In genomic region chr1:43671626-43672330, GRCh38 we compare ENCODE assay signal across 15 cellular contexts. TPM values are rescaled to one million over a fixed set of nuclear protein-coding genes. Genes with fewer than 3 reads are reported as not detected.
DNase-seq lines count a peak whose midpoint lies in the region; ATAC-seq and TF ChIP-seq lines count a peak whose summit lies in the region.
"Had no signal": no experiment of that assay in that cellular context is flagged by ENCODE, and none has a peak within 500 bp of the region (broad histone marks: within the 10 kb centered on the region; RNA-seq: fewer than 3 reads in every experiment).

No MANE protein-coding gene starts in this region.

- CTCF ChIA-PET in activated CD8-positive, alpha-beta T cell treated with anti-CD3 and anti-CD28 coated beads for 36 hours (lab: Charles Lee), result interaction anchor here (1.8 kb wide), 1 partner anchor 263 kb away, joined by 4 read pairs; no protein-coding TSS in a partner anchor

- no peak for ATAC-seq in stimulated activated naive CD8-positive, alpha-beta T cell treated with anti-CD3 and anti-CD28 coated beads, Interleukin-15, amount 100 ng/mL, for 72 hours
- no peak for ATAC-seq in stimulated activated naive CD8-positive, alpha-beta T cell treated with anti-CD3 and anti-CD28 coated beads, Interleukin-15, Interleukin-2, amounts not matched to agents 100 U/mL and 50 U/mL, for 24 hours
- no peak for ATAC-seq in activated CD8-positive, alpha-beta T cell treated with anti-CD3 and anti-CD28 coated beads for 36 hours

- POLR2A ChIA-PET in activated CD8-positive, alpha-beta T cell treated with anti-CD3 and anti-CD28 coated beads for 36 hours (lab: Charles Lee), result interaction anchor here (0.6 kb wide), 1 partner anchor 149 kb away, joined by 3 read pairs; no protein-coding TSS in a partner anchor

- H3K4me1 ChIP-seq in BE2C, result no peaks in the 10 kb centered on the region
- H3K4me1 ChIP-seq: sigmoid colon, tibial artery had no signal

- peaks cover 52% of the 10 kb centered on the region for H3K36me3 Mint-ChIP-seq in activated CD8-positive, alpha-beta T cell treated with anti-CD3 and anti-CD28 coated beads for 36 hours (ENCODE audit: low read depth)

- no peaks in the 10 kb centered on the region for H3K9me3 ChIP-seq in BE2C
- H3K9me3 ChIP-seq: sigmoid colon, tibial artery had no signal

- DNase-seq in stimulated activated naive CD8-positive, alpha-beta T cell treated with anti-CD3 and anti-CD28 coated beads, Interleukin-15, amount 100 ng/mL, for 72 hours, result no peak
- DNase-seq in stimulated activated naive CD8-positive, alpha-beta T cell treated with anti-CD3 and anti-CD28 coated beads, Interleukin-15, Interleukin-2, amounts not matched to agents 100 U/mL and 50 U/mL, for 24 hours, result no peak
- DNase-seq in caudate nucleus (lab: John Stamatoyannopoulos, UW) (peak in 4 of 61 donors; percentile 9 to 18 (median 13)), hepatic stellate cell (ENCODE audit: low spot score) (peak; percentile 77), BE2C (no peak), NOMO-1 treated with dmso at 0.1 percent for 144 hours (lab: John Stamatoyannopoulos, UW; ENCODE audit: unreplicated experiment) (no peak), lower leg skin (ENCODE audit: low spot score in 2 of 2) (no peak)
- no peak for DNase-seq in activated CD8-positive, alpha-beta T cell treated with anti-CD3 and anti-CD28 coated beads for 36 hours
- DNase-seq: activated CD4-positive, alpha-beta T cell treated with anti-CD3 and anti-CD28 coated beads for 1 hour; AML-193; dermis blood vessel endothelial cell; NCI-H1436; NCI-H526 treated with DMSO at 0.1 percent for 48 hours; sigmoid colon; tibial artery had no signal

- no peak overlapping the region for H3K4me3 ChIP-seq in BE2C (ENCODE audit: low read depth, low read length)
- no peak overlapping the region for H3K4me3 ChIP-seq in lower leg skin (ENCODE audit: low read depth, poor library complexity, severe bottlenecking)
- H3K4me3 ChIP-seq: sigmoid colon, tibial artery had no signal

- H3K4me1 Mint-ChIP-seq in stimulated activated naive CD8-positive, alpha-beta T cell treated with anti-CD3 and anti-CD28 coated beads, Interleukin-15, amount 100 ng/mL, for 72 hours, result peaks cover 8% of the 10 kb centered on the region
- H3K4me1 Mint-ChIP-seq in activated CD8-positive, alpha-beta T cell treated with anti-CD3 and anti-CD28 coated beads for 36 hours (ENCODE audit: low read depth), result peaks cover 4% of the 10 kb centered on the region

- no peak for TF ChIP-seq CTCF in activated CD8-positive, alpha-beta T cell treated with anti-CD3 and anti-CD28 coated beads for 36 hours (IDR thresholded peaks at IDR 0.05)
- TF ChIP-seq CTCF in BE2C (IDR thresholded peaks at IDR 0.05; ENCODE audit: low read depth, low read length), result no peak
- no peak for TF ChIP-seq CTCF in lower leg skin (IDR thresholded peaks at IDR 0.05)

- peak overlapping the region; percentile 66 to 77 for H3K27ac Mint-ChIP-seq in stimulated activated naive CD8-positive, alpha-beta T cell treated with anti-CD3 and anti-CD28 coated beads, Interleukin-15, amount 100 ng/mL, for 72 hours
- no peak overlapping the region for H3K27ac Mint-ChIP-seq in activated CD8-positive, alpha-beta T cell treated with anti-CD3 and anti-CD28 coated beads for 36 hours

- intact Hi-C loops in activated CD8-positive, alpha-beta T cell treated with anti-CD3 and anti-CD28 coated beads for 36 hours (cut with micrococcal nuclease), result no loop called here
- intact Hi-C loops in lower leg skin (cut with DNase I; ENCODE audit: low total_unique reads), result no loop called here

- no peaks in the 10 kb centered on the region for H3K9me3 Mint-ChIP-seq in stimulated activated naive CD8-positive, alpha-beta T cell treated with anti-CD3 and anti-CD28 coated beads, Interleukin-15, amount 100 ng/mL, for 72 hours
- no peaks in the 10 kb centered on the region for H3K9me3 Mint-ChIP-seq in activated CD8-positive, alpha-beta T cell treated with anti-CD3 and anti-CD28 coated beads for 36 hours

- 79 to 81% methylated on average over 10 of the region's 10 CpGs for WGBS in lower leg skin, 2 donors

- TF ChIP-seq POLR2A in lower leg skin (IDR thresholded peaks at IDR 0.05), result no peak

- H3K27me3 Mint-ChIP-seq in stimulated activated naive CD8-positive, alpha-beta T cell treated with anti-CD3 and anti-CD28 coated beads, Interleukin-15, amount 100 ng/mL, for 72 hours, result no peaks in the 10 kb centered on the region
- no peaks in the 10 kb centered on the region for H3K27me3 Mint-ChIP-seq in activated CD8-positive, alpha-beta T cell treated with anti-CD3 and anti-CD28 coated beads for 36 hours

- H3K27ac ChIP-seq in caudate nucleus (ENCODE audit: low read depth, low read length), result peak overlapping the region; percentile 67
- H3K27ac ChIP-seq: sigmoid colon, tibial artery had no signal

- H3K27me3 ChIP-seq in BE2C, result no peaks in the 10 kb centered on the region
- H3K27me3 ChIP-seq: sigmoid colon, tibial artery had no signal

- H3K4me3 Mint-ChIP-seq in stimulated activated naive CD8-positive, alpha-beta T cell treated with anti-CD3 and anti-CD28 coated beads, Interleukin-15, amount 100 ng/mL, for 72 hours, result no peak overlapping the region
- no peak overlapping the region for H3K4me3 Mint-ChIP-seq in activated CD8-positive, alpha-beta T cell treated with anti-CD3 and anti-CD28 coated beads for 36 hours

- H3K36me3 ChIP-seq in BE2C, result peaks cover 3% of the 10 kb centered on the region

RNA-seq across cellular contexts. Expression of gene KDM4A, which starts 21.8 kb away (rescaled TPM):
- total RNA-seq in activated CD8-positive, alpha-beta T cell treated with anti-CD3 and anti-CD28 coated beads for 36 hours, result 10 to 100 TPM; 31.0 to 34.0 TPM
- polyA plus RNA-seq in BE2C (2012; ENCODE audit: insufficient read depth, insufficient read length, low read depth), result 16.0 TPM
- total RNA-seq in lower leg skin, result 10 to 100 TPM; 28.9 to 53.5 (median 37.6) TPM

RNA-seq across cellular contexts. Expression of gene ST3GAL3, which starts 35.6 kb away (rescaled TPM):
- 10 to 100 TPM; 14.5 to 20.0 TPM for total RNA-seq in activated CD8-positive, alpha-beta T cell treated with anti-CD3 and anti-CD28 coated beads for 36 hours
- polyA plus RNA-seq in BE2C (2012; ENCODE audit: insufficient read depth, insufficient read length, low read depth), result 16.9 TPM
- total RNA-seq in lower leg skin, result 10 to 100 TPM in 1 of 4 donors, 1 to 10 TPM in 3; 6.9 to 10.5 (median 8.0) TPM
